Comparison of ENCODE assay signal across 22 cellular contexts in genomic region chr11:120133216-120134105, GRCh38. TPM values are rescaled to one million over a fixed set of nuclear protein-coding genes. Genes with fewer than 3 reads are reported as not detected.
A peak's percentile ranks its signal among the peaks of the same experiment; 100 is the strongest.
DNase-seq lines count a peak whose midpoint lies in the region; ATAC-seq and TF ChIP-seq lines count a peak whose summit lies in the region.
"Had no signal": no experiment of that assay in that cellular context is flagged by ENCODE, and none has a peak within 500 bp of the region (broad histone marks: within the 10 kb centered on the region; RNA-seq: fewer than 3 reads in every experiment).

No MANE protein-coding gene starts in this region.

- H3K36me3 ChIP-seq in esophagus (ENCODE audit: control insufficient read depth in 2 of 2, insufficient read depth in 2 of 2, low read length in 1 of 2) = peaks cover 0 to 22% of the 10 kb centered on the region in 2 donors
- H3K36me3 ChIP-seq: heart right ventricle, neutrophil had no signal

- no peaks in the 10 kb centered on the region for H3K9me3 ChIP-seq in esophagus (ENCODE audit: control insufficient read depth in 2 of 2, insufficient read depth in 1 of 2, low read depth in 1 of 2, low read length in 1 of 2)
- H3K9me3 ChIP-seq: heart right ventricle, neutrophil had no signal

- TF ChIP-seq CTCF in progenitor cell of endocrine pancreas (IDR thresholded peaks at IDR 0.05; ENCODE audit: unreplicated experiment) = no peak

- H3K4me3 Mint-ChIP-seq in progenitor cell of endocrine pancreas (ENCODE audit: low read depth) = no peak overlapping the region
- H3K4me3 Mint-ChIP-seq: activated B cell treated with CpG ODN at 0.5 μM for 24 hours, brain, T-helper 17 cell had no signal

- peak overlapping the region; percentile 86 to 96 for H3K27ac ChIP-seq in esophagus (ENCODE audit: low read depth in 2 of 2, low read length in 1 of 2)
- H3K27ac ChIP-seq: heart right ventricle, neutrophil had no signal

- no peaks in the 10 kb centered on the region for H3K9me3 Mint-ChIP-seq in progenitor cell of endocrine pancreas (ENCODE audit: low read depth)
- H3K9me3 Mint-ChIP-seq: activated B cell treated with CpG ODN at 0.5 μM for 24 hours had no signal

- peaks cover 35% of the 10 kb centered on the region for H3K27me3 Mint-ChIP-seq in progenitor cell of endocrine pancreas

- no peaks in the 10 kb centered on the region for H3K27me3 ChIP-seq in esophagus (ENCODE audit: control insufficient read depth in 1 of 2, insufficient read depth in 2 of 2, low read length in 2 of 2)
- H3K27me3 ChIP-seq: neutrophil had no signal

- H3K36me3 Mint-ChIP-seq in progenitor cell of endocrine pancreas (ENCODE audit: insufficient read depth) = no peaks in the 10 kb centered on the region
- H3K36me3 Mint-ChIP-seq: brain had no signal

- peak overlapping the region; percentile 56 to 93 for H3K4me3 ChIP-seq in esophagus (ENCODE audit: low read depth in 1 of 2, low read length in 2 of 2)
- H3K4me3 ChIP-seq: heart right ventricle had no signal

- peak overlapping the region; percentile 19 for H3K27ac Mint-ChIP-seq in progenitor cell of endocrine pancreas
- H3K27ac Mint-ChIP-seq: activated B cell treated with CpG ODN at 0.5 μM for 24 hours, brain, T-helper 17 cell had no signal

- H3K4me1 ChIP-seq in esophagus (ENCODE audit: control insufficient read depth in 2 of 2, insufficient read depth in 2 of 2, low read length in 1 of 2) = peaks cover 0 to 17% of the 10 kb centered on the region in 2 donors
- H3K4me1 ChIP-seq: heart right ventricle had no signal

- ATAC-seq in HG02884 (IDR thresholded peaks at IDR 0.05; ENCODE audit: unreplicated experiment) (no peak), HG02840 (IDR thresholded peaks at IDR 0.05; ENCODE audit: low FRiP score, unreplicated experiment) (no peak)
- ATAC-seq: heart right ventricle, T-helper 17 cell had no signal

- H3K4me1 Mint-ChIP-seq in progenitor cell of endocrine pancreas (ENCODE audit: low read depth) = peaks cover 2% of the 10 kb centered on the region
- H3K4me1 Mint-ChIP-seq: activated B cell treated with CpG ODN at 0.5 μM for 24 hours, brain had no signal

- DNase-seq in ELF-1 (ENCODE audit: low read depth, low spot score) (peak; percentile 0), progenitor cell of endocrine pancreas (ENCODE audit: low spot score, unreplicated experiment) (no peak)
- DNase-seq in activated CD8-positive, alpha-beta memory T cell treated with anti-CD3 and anti-CD28 coated beads for 24 hours = peak; percentile 13
- DNase-seq in NK-92 treated with Interleukin-12 subunit alpha and Interleukin-12 subunit beta, amount 100 ng/mL, for 24 hours (lab: John Stamatoyannopoulos, UW) = no peak
- DNase-seq: activated B cell treated with CpG ODN at 0.5 μM for 24 hours; activated naive CD4-positive, alpha-beta T cell treated with anti-CD3 and anti-CD28 coated beads, Interleukin-2, amount 50 U/mL, for 16 hours; AML-193; COR-L47; EL; heart right ventricle; midbrain; NCI-H1694 treated with DMSO at 0.1 percent for 48 hours; SIG-M5; stimulated activated CD4-positive, alpha-beta T cell treated with anti-CD3 and anti-CD28 coated beads, Interleukin-2, amount 100 ng/mL, for 48 hours; substantia nigra; T-helper 17 cell had no signal

- 52 to 65% methylated on average over 11 of the region's 11 CpGs for WGBS in esophagus, 2 donors

RNA-seq across cellular contexts. Expression of gene TRIM29, which starts 4.5 kb away (rescaled TPM):
- polyA plus RNA-seq in esophagus = 1,000 to 10,000 TPM in 1 of 2 donors, 100 to 1,000 TPM in 1; 943 to 1,078 TPM
- total RNA-seq in progenitor cell of endocrine pancreas = 0.33 TPM in 1 of 2 replicates, not detected in the other
- total RNA-seq: activated B cell treated with CpG ODN at 0.5 μM for 24 hours, fibroblast of lung, T-helper 17 cell had no signal
- polyA plus RNA-seq: fibroblast of lung had no signal

Comparison
In these comparisons a context has a peak if more than half of its experiments do, and no peak if none do; other contexts are left out.
1. DNase-seq: peak in ELF-1 (single experiment) and activated CD8-positive, alpha-beta memory T cell treated with anti-CD3 and anti-CD28 coated beads for 24 hours (single experiment); none in progenitor cell of endocrine pancreas (single experiment) and NK-92 treated with Interleukin-12 subunit alpha and Interleukin-12 subunit beta, amount 100 ng/mL, for 24 hours (single experiment).